ENCODE assay signal across 18 cellular contexts in genomic region chr4:42306221-42307109, GRCh38.
DNase-seq lines count a peak whose midpoint lies in the region; ATAC-seq and TF ChIP-seq lines count a peak whose summit lies in the region.
"Had no signal": no experiment of that assay in that cellular context is flagged by ENCODE, and none has a peak within 500 bp of the region (broad histone marks: within the 10 kb centered on the region; RNA-seq: fewer than 3 reads in every experiment).

No MANE protein-coding gene starts in this region.

- no peaks in the 10 kb centered on the region for H3K36me3 ChIP-seq in RWPE2 (ENCODE audit: low read depth)
- H3K36me3 ChIP-seq in testis (ENCODE audit: low read depth, missing control alignments): no peaks in the 10 kb centered on the region
- H3K36me3 ChIP-seq in prostate gland: no peaks in the 10 kb centered on the region

- H3K4me1 ChIP-seq in RWPE2 (ENCODE audit: insufficient read depth, poor library complexity, severe bottlenecking) (no peaks in the 10 kb centered on the region), testis (peaks cover 3% of the 10 kb centered on the region), prostate gland (replicated peaks) (no peaks in the 10 kb centered on the region)
- H3K4me1 ChIP-seq: parathyroid adenoma had no signal

- H3K27ac ChIP-seq in RWPE2 (ENCODE audit: poor library complexity, severe bottlenecking) (no peak overlapping the region), testis (no peak overlapping the region), coronary artery (peak overlapping the region in 1 of 2 donors; percentile 22), prostate gland (no peak overlapping the region)
- H3K27ac ChIP-seq: parathyroid adenoma had no signal

- no peak for TF ChIP-seq CTCF in RWPE2 (IDR thresholded peaks at IDR 0.05; ENCODE audit: poor library complexity, severe bottlenecking)
- TF ChIP-seq CTCF in testis (IDR thresholded peaks at IDR 0.05): no peak
- TF ChIP-seq CTCF in coronary artery (IDR thresholded peaks at IDR 0.05): no peak
- TF ChIP-seq CTCF in prostate gland (IDR thresholded peaks at IDR 0.05): no peak

- no peak for TF ChIP-seq POLR2A in testis (IDR thresholded peaks at IDR 0.05)
- no peak for TF ChIP-seq POLR2A in prostate gland (IDR thresholded peaks at IDR 0.05)

- no peaks in the 10 kb centered on the region for H3K27me3 ChIP-seq in RWPE2 (ENCODE audit: insufficient read depth, poor library complexity, severe bottlenecking)
- no peaks in the 10 kb centered on the region for H3K27me3 ChIP-seq in testis
- H3K27me3 ChIP-seq in prostate gland (replicated peaks; ENCODE audit: insufficient read depth): no peaks in the 10 kb centered on the region

- DNase-seq in NCI-H748 (lab: John Stamatoyannopoulos, UW; ENCODE audit: unreplicated experiment) (peak; percentile 29), NCI-H748 treated with DMSO at 0.1 percent for 48 hours (lab: John Stamatoyannopoulos, UW) (no peak), RWPE2 (ENCODE audit: low spot score) (no peak), left cardiac atrium (peak; percentile 32), testis (peak; percentile 20), dedifferentiated amniotic fluid mesenchymal stem cell (ENCODE audit: extremely low spot score) (no peak), coronary artery (ENCODE audit: low spot score) (no peak), prostate gland (ENCODE audit: low spot score) (no peak)
- DNase-seq: activated B cell treated with CpG ODN at 0.5 μM for 24 hours; activated CD4-positive, alpha-beta memory T cell treated with anti-CD3 and anti-CD28 coated beads, Interleukin-2, amount 10 ng/mL, durations not matched to agents 7 days and 5 days; activated T-cell treated with anti-CD3 and anti-CD28 coated beads, Interleukin-2, amount 50 U/mL, for 24 hours; C1 segment of cervical spinal cord; naive thymus-derived CD8-positive, alpha-beta T cell; NCI-H1694 treated with DMSO at 0.1 percent for 48 hours; NCI-H226; SHP77 treated with DMSO at 0.1 percent for 48 hours; T-helper 2 cell had no signal

- ATAC-seq in RWPE2 (ENCODE audit: low read depth) (0 out of 3 replicates have a peak, but pooled peaks have one; percentile 14), left cardiac atrium (peak; percentile 50 to 95)
- ATAC-seq: naive thymus-derived CD8-positive, alpha-beta T cell had no signal

- H3K9me3 ChIP-seq in RWPE2 (ENCODE audit: severe bottlenecking) (no peaks in the 10 kb centered on the region), testis (no peaks in the 10 kb centered on the region), prostate gland (no peaks in the 10 kb centered on the region)

- intact Hi-C loops in left cardiac atrium (cut with DNase I) (no loop called here), testis (cut with DNase I; ENCODE audit: low total_unique reads) (no loop called here), prostate gland (cut with DNase I) (no loop called here)

- H3K4me3 ChIP-seq in RWPE2 (ENCODE audit: severe bottlenecking) (no peak overlapping the region), testis (no peak overlapping the region), coronary artery (no peak overlapping the region), prostate gland (no peak overlapping the region)

- 62 to 65% methylated on average over 11 of the region's 11 CpGs for WGBS in testis, 2 donors
- WGBS in prostate gland: 72% methylated on average over 11 of the region's 11 CpGs

Comparison
In these comparisons a context has a peak if more than half of its experiments do, and no peak if none do; other contexts are left out.
1. DNase-seq: peak in NCI-H748 (single experiment), left cardiac atrium (single experiment) and testis (single experiment); none in NCI-H748 treated with DMSO at 0.1 percent for 48 hours (single experiment), RWPE2 (single experiment), dedifferentiated amniotic fluid mesenchymal stem cell (single experiment), coronary artery (single experiment) and prostate gland (single experiment).